40 cellular contexts compared by ENCODE assay signal in genomic region chr20:32027653-32028052, GRCh38. TPM values are rescaled to one million over a fixed set of nuclear protein-coding genes. Genes with fewer than 3 reads are reported as not detected.
"Had no signal": no experiment of that assay in that cellular context is flagged by ENCODE, and none has a peak within 500 bp of the region (broad histone marks: within the 10 kb centered on the region; RNA-seq: fewer than 3 reads in every experiment).

No MANE protein-coding gene starts in this region.

- H3K4me1 ChIP-seq: colonic mucosa had no signal

- H3K4me1 Mint-ChIP-seq: activated CD4-positive, alpha-beta memory T cell treated with anti-CD3 and anti-CD28 coated beads, Interleukin-2, amount 10 ng/mL, durations not matched to agents 7 days and 5 days; activated CD4-positive, alpha-beta T cell treated with anti-CD3 and anti-CD28 coated beads, Interleukin-2, amount 10 ng/mL, durations not matched to agents 7 days and 5 days; activated T-helper 17 cell treated with anti-CD3 and anti-CD28 coated beads, Interleukin-2, amount 50 U/mL, for 72 hours had no signal

- DNase-seq: activated CD4-positive, alpha-beta memory T cell treated with anti-CD3 and anti-CD28 coated beads, Interleukin-2, amount 10 ng/mL, durations not matched to agents 7 days and 5 days; activated CD4-positive, alpha-beta T cell treated with anti-CD3 and anti-CD28 coated beads for 1 hour; activated CD4-positive, alpha-beta T cell treated with anti-CD3 and anti-CD28 coated beads for 4 hours; activated CD4-positive, alpha-beta T cell treated with anti-CD3 and anti-CD28 coated beads, Interleukin-2, amount 10 ng/mL, durations not matched to agents 7 days and 5 days; activated CD4-positive, alpha-beta T cell treated with anti-CD3 and anti-CD28 coated beads, Interleukin-2, amount 50 U/mL, for 4 hours; activated CD8-positive, alpha-beta memory T cell treated with anti-CD3 and anti-CD28 coated beads, Interleukin-2, amount 50 U/mL, for 48 hours; activated effector memory CD4-positive, alpha-beta T cell treated with Interleukin-2 at 50 U/mL for 16 hours; activated gamma-delta T cell treated with Interleukin-2 at 50 U/mL for 16 hours; activated naive CD4-positive, alpha-beta T cell treated with anti-CD3 and anti-CD28 coated beads, Interleukin-2, amount 50 U/mL, for 16 hours; activated naive CD4-positive, alpha-beta T cell treated with Interleukin-2 at 50 U/mL for 16 hours; activated T-cell treated with anti-CD3 and anti-CD28 coated beads for 4 hours; activated T-cell treated with anti-CD3 and anti-CD28 coated beads, Interleukin-2, amount 50 U/mL, for 24 hours; activated T-cell treated with anti-CD3 and anti-CD28 coated beads, Interleukin-2, amount 50 U/mL, for 72 hours; amniotic stem cell; anterior cingulate cortex; caudate nucleus; cerebellar nuclear complex; colonic mucosa; effector CD8-positive, alpha-beta T cell; esophagus squamous epithelium; foreskin melanocyte; heart right ventricle; T-cell; T1000 had no signal

- FAIRE-seq: astrocyte, endometrium, endothelial cell of umbilical vein, TTC549 had no signal

- H3K9me3 ChIP-seq: colonic mucosa, esophagus squamous epithelium, gastroesophageal sphincter, heart right ventricle had no signal

- H3K27ac Mint-ChIP-seq: activated CD4-positive, alpha-beta memory T cell treated with anti-CD3 and anti-CD28 coated beads, Interleukin-2, amount 10 ng/mL, durations not matched to agents 7 days and 5 days; activated CD4-positive, alpha-beta T cell treated with anti-CD3 and anti-CD28 coated beads, Interleukin-2, amount 10 ng/mL, durations not matched to agents 7 days and 5 days; activated naive CD8-positive, alpha-beta T cell; activated T-cell treated with anti-CD3 and anti-CD28 coated beads, Interleukin-2, amount 50 U/mL, for 24 hours; activated T-cell treated with anti-CD3 and anti-CD28 coated beads, Interleukin-2, amount 50 U/mL, for 72 hours; activated T-helper 17 cell treated with anti-CD3 and anti-CD28 coated beads, Interleukin-2, amount 50 U/mL, for 72 hours; T-cell; T-helper 1 cell treated with Interleukin-12 subunit alpha and Interleukin-12 subunit beta and Interleukin-4 antibody, amounts not matched to agents 30 μg/mL and 1 μg/mL, for 36 hours; T-helper 2 cell treated with Interferon-gamma antibody and Interleukin-4, amounts not matched to agents 5 μg/mL and 100 μg/mL, for 36 hours; WTC11 had no signal

- ATAC-seq: activated T-cell treated with anti-CD3 and anti-CD28 coated beads, Interleukin-2, amount 50 U/mL, for 72 hours; activated T-helper 17 cell treated with anti-CD3 and anti-CD28 coated beads, Interleukin-2, amount 50 U/mL, for 72 hours; gastroesophageal sphincter; heart right ventricle; T-cell; WTC11 had no signal

- H3K27ac ChIP-seq: colonic mucosa, epithelial cell of prostate, esophagus squamous epithelium, gastroesophageal sphincter, heart right ventricle, VCaP had no signal

- H3K36me3 ChIP-seq: colonic mucosa, esophagus squamous epithelium, gastroesophageal sphincter had no signal

- H3K9me3 Mint-ChIP-seq: activated CD4-positive, alpha-beta memory T cell treated with anti-CD3 and anti-CD28 coated beads, Interleukin-2, amount 10 ng/mL, durations not matched to agents 7 days and 5 days; activated CD4-positive, alpha-beta T cell treated with anti-CD3 and anti-CD28 coated beads, Interleukin-2, amount 10 ng/mL, durations not matched to agents 7 days and 5 days; activated T-cell treated with anti-CD3 and anti-CD28 coated beads, Interleukin-2, amount 50 U/mL, for 24 hours; activated T-cell treated with anti-CD3 and anti-CD28 coated beads, Interleukin-2, amount 50 U/mL, for 72 hours; activated T-helper 17 cell treated with anti-CD3 and anti-CD28 coated beads, Interleukin-2, amount 50 U/mL, for 72 hours; T-cell; T-helper 1 cell treated with Interleukin-12 subunit alpha and Interleukin-12 subunit beta and Interleukin-4 antibody, amounts not matched to agents 30 μg/mL and 1 μg/mL, for 36 hours; T-helper 2 cell treated with Interferon-gamma antibody and Interleukin-4, amounts not matched to agents 5 μg/mL and 100 μg/mL, for 36 hours; WTC11 had no signal

- H3K4me3 Mint-ChIP-seq: activated CD4-positive, alpha-beta memory T cell treated with anti-CD3 and anti-CD28 coated beads, Interleukin-2, amount 10 ng/mL, durations not matched to agents 7 days and 5 days; activated CD4-positive, alpha-beta T cell treated with anti-CD3 and anti-CD28 coated beads, Interleukin-2, amount 10 ng/mL, durations not matched to agents 7 days and 5 days; activated naive CD8-positive, alpha-beta T cell; activated T-cell treated with anti-CD3 and anti-CD28 coated beads, Interleukin-2, amount 50 U/mL, for 24 hours; activated T-cell treated with anti-CD3 and anti-CD28 coated beads, Interleukin-2, amount 50 U/mL, for 72 hours; activated T-helper 17 cell treated with anti-CD3 and anti-CD28 coated beads, Interleukin-2, amount 50 U/mL, for 72 hours; T-cell; T-helper 1 cell treated with Interleukin-12 subunit alpha and Interleukin-12 subunit beta and Interleukin-4 antibody, amounts not matched to agents 30 μg/mL and 1 μg/mL, for 36 hours; T-helper 2 cell treated with Interferon-gamma antibody and Interleukin-4, amounts not matched to agents 5 μg/mL and 100 μg/mL, for 36 hours; WTC11 had no signal

- H3K4me3 ChIP-seq: colonic mucosa, esophagus squamous epithelium, gastroesophageal sphincter, heart right ventricle had no signal

- H3K36me3 Mint-ChIP-seq: activated naive CD8-positive, alpha-beta T cell; T-cell had no signal

RNA-seq across cellular contexts. Expression of gene CCM2L, which starts 17.4 kb away (rescaled TPM):
- total RNA-seq: activated CD4-positive, alpha-beta memory T cell treated with anti-CD3 and anti-CD28 coated beads, Interleukin-2, amount 10 ng/mL, durations not matched to agents 7 days and 5 days; activated CD4-positive, alpha-beta T cell treated with anti-CD3 and anti-CD28 coated beads, Interleukin-2, amount 10 ng/mL, durations not matched to agents 7 days and 5 days; activated T-cell treated with anti-CD3 and anti-CD28 coated beads, Interleukin-2, amount 50 U/mL, for 72 hours; activated T-helper 17 cell treated with anti-CD3 and anti-CD28 coated beads, Interleukin-2, amount 50 U/mL, for 72 hours; fibroblast of lung; fibroblast of villous mesenchyme; T-cell had no signal
- polyA plus RNA-seq: fibroblast of lung had no signal

RNA-seq across cellular contexts. Expression of gene HCK, which starts 24.4 kb away (rescaled TPM):
- total RNA-seq: activated CD4-positive, alpha-beta T cell treated with anti-CD3 and anti-CD28 coated beads, Interleukin-2, amount 10 ng/mL, durations not matched to agents 7 days and 5 days; dermis microvascular lymphatic vessel endothelial cell; endothelial cell of umbilical vein; fibroblast of lung; fibroblast of villous mesenchyme; glomerular endothelial cell had no signal
- polyA plus RNA-seq: endothelial cell of umbilical vein, fibroblast of lung had no signal

RNA-seq across cellular contexts. Expression of gene XKR7, which starts 59.7 kb away (rescaled TPM):
- total RNA-seq: activated CD4-positive, alpha-beta memory T cell treated with anti-CD3 and anti-CD28 coated beads, Interleukin-2, amount 10 ng/mL, durations not matched to agents 7 days and 5 days; activated T-cell treated with anti-CD3 and anti-CD28 coated beads, Interleukin-2, amount 50 U/mL, for 72 hours; dermis microvascular lymphatic vessel endothelial cell; esophagus squamous epithelium; fibroblast of lung; fibroblast of villous mesenchyme; glomerular endothelial cell; heart right ventricle; T-cell had no signal
- polyA plus RNA-seq: endothelial cell of umbilical vein, fibroblast of lung, heart right ventricle had no signal
